8 cellular contexts compared by ENCODE assay signal in the genomic region with DNA sequence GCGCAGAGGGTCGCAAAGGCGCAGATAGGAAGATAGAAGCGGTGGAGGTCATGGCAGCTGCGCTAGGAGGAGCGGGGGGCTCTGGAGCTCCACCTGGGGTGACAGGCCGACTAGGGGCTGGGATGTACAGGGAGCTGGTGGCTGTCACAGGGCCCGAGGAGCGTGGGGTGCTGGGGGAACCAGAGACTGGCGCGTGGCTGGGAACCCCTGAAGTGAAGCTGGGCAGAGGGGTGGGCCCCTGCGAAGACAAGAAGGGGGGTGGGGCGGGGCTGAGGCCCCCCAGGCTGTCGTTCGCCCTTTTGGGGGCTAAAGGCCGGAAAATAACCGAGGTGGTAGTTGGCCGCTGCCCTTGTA. TPM values are rescaled to one million over a fixed set of nuclear protein-coding genes. Genes with fewer than 3 reads are reported as not detected.
A peak's percentile ranks its signal among the peaks of the same experiment; 100 is the strongest.
DNase-seq lines count a peak whose midpoint lies in the region; ATAC-seq and TF ChIP-seq lines count a peak whose summit lies in the region.

No MANE protein-coding gene starts in this region.

- H3K9me3 ChIP-seq in CD4-positive, alpha-beta T cell (ENCODE audit: control insufficient read depth, low read length), result no peaks in the 10 kb centered on the region
- H3K9me3 ChIP-seq in trophoblast cell (ENCODE audit: insufficient read depth, low read depth, low read length), result no peaks in the 10 kb centered on the region

- H3K27ac Mint-ChIP-seq in CD4-positive, alpha-beta T cell, result no peak overlapping the region
- no peak overlapping the region for H3K27ac Mint-ChIP-seq in T-cell

- peak overlapping the region; percentile 23 for H3K18ac ChIP-seq in trophoblast cell (ENCODE audit: low read length)

- POLR2A ChIA-PET in CD4-positive, alpha-beta T cell (lab: Charles Lee), result interaction anchor here (1.1 to 2.4 kb wide), 2 partner anchors 119 to 152 kb away, joined by 3 to 7 read pairs; a partner anchor contains a TSS
- POLR2A ChIA-PET in T-cell (lab: Charles Lee), result interaction anchor here in 1 of 2 donors (0.8 kb wide), 1 partner anchor 77 kb away, joined by 9 read pairs; no protein-coding TSS in a partner anchor

- H3K4me1 ChIP-seq in trophoblast cell (ENCODE audit: control insufficient read depth in 1 of 2, insufficient read depth in 2 of 2, low read length in 2 of 2), result peaks cover 18 to 26% of the 10 kb centered on the region in 2 experiments

- peak overlapping the region; percentile 59 for H2AK5ac ChIP-seq in trophoblast cell (ENCODE audit: low read length)

- H3K27ac ChIP-seq in CD4-positive, alpha-beta T cell (ENCODE audit: low read depth, low read length), result no peak overlapping the region
- H3K27ac ChIP-seq in trophoblast cell (ENCODE audit: low read depth, low read length), result no peak overlapping the region

- H4K91ac ChIP-seq in trophoblast cell (ENCODE audit: low read depth, low read length), result peak overlapping the region; percentile 50

- peak overlapping the region; percentile 14 for H2AFZ ChIP-seq in trophoblast cell (ENCODE audit: insufficient read depth, low read length, poor library complexity)

- H2BK5ac ChIP-seq in trophoblast cell (ENCODE audit: low read depth, low read length, poor library complexity), result no peak overlapping the region

- H3K14ac ChIP-seq in trophoblast cell (ENCODE audit: low read length), result peak overlapping the region; percentile 21

- no peaks in the 10 kb centered on the region for H3K79me2 ChIP-seq in trophoblast cell (ENCODE audit: control insufficient read depth, insufficient read depth, low read length, poor library complexity)

- peak overlapping the region; percentile 4 for H4K12ac ChIP-seq in trophoblast cell (ENCODE audit: low read depth, low read length)

- no CpG with 5 or more reads among the region's 18 CpGs for WGBS in trophoblast cell (ENCODE audit: extremely low coverage, insufficient coverage, insufficient read length)

- peak overlapping the region; percentile 79 for H3K4me2 ChIP-seq in trophoblast cell (ENCODE audit: low read length)

- H3K4ac ChIP-seq in trophoblast cell (ENCODE audit: low read depth, low read length), result no peak overlapping the region

- no peak overlapping the region for H3K23ac ChIP-seq in trophoblast cell (ENCODE audit: low read length)

- no peaks in the 10 kb centered on the region for H3K36me3 ChIP-seq in trophoblast cell (ENCODE audit: control insufficient read depth in 1 of 2, insufficient read depth in 2 of 2, low read length in 2 of 2)

- H3K4me1 Mint-ChIP-seq in CD4-positive, alpha-beta T cell (ENCODE audit: low read depth), result peaks cover 5% of the 10 kb centered on the region
- H3K4me1 Mint-ChIP-seq in T-cell, result peaks cover 4 to 10% (median 4%) of the 10 kb centered on the region in 3 donors

- H3K36me3 Mint-ChIP-seq in CD4-positive, alpha-beta T cell (ENCODE audit: low read depth), result no peaks in the 10 kb centered on the region
- no peaks in the 10 kb centered on the region for H3K36me3 Mint-ChIP-seq in T-cell

- intact Hi-C loops in CD4-positive, alpha-beta T cell (cut with DNase I, micrococcal nuclease), result no loop called here

- H4K8ac ChIP-seq in trophoblast cell (ENCODE audit: low read depth, low read length), result peak overlapping the region; percentile 78

- H3K27me3 ChIP-seq in CD4-positive, alpha-beta T cell (ENCODE audit: control insufficient read depth, insufficient read depth, low read length), result no peaks in the 10 kb centered on the region
- no peaks in the 10 kb centered on the region for H3K27me3 ChIP-seq in trophoblast cell (ENCODE audit: insufficient read depth, low read length)

- no peak overlapping the region for H3K9ac ChIP-seq in trophoblast cell (ENCODE audit: low read length)

- peak overlapping the region; percentile 74 for H3K4me3 Mint-ChIP-seq in CD4-positive, alpha-beta T cell
- H3K4me3 Mint-ChIP-seq in T-cell, result peak overlapping the region; percentile 62 to 80 (median 66)

- peaks cover 8% of the 10 kb centered on the region for H3K79me1 ChIP-seq in trophoblast cell (ENCODE audit: low read length)

- H3K27me3 Mint-ChIP-seq in CD4-positive, alpha-beta T cell, result peaks cover 10% of the 10 kb centered on the region
- peaks cover 4 to 6% of the 10 kb centered on the region in 2 donors for H3K27me3 Mint-ChIP-seq in T-cell

- ATAC-seq in CD4-positive, alpha-beta T cell (ENCODE audit: poor library complexity), result no peak
- peak in 2 of 4 experiments; percentile 21 to 22 for ATAC-seq in T-cell (replicated peaks in 1 of 4)
- ATAC-seq in GM18867 (IDR thresholded peaks at IDR 0.05; ENCODE audit: unreplicated experiment), result no peak

- no peaks in the 10 kb centered on the region for H3K9me3 Mint-ChIP-seq in CD4-positive, alpha-beta T cell
- H3K9me3 Mint-ChIP-seq in T-cell, result no peaks in the 10 kb centered on the region

- H2BK12ac ChIP-seq in trophoblast cell (ENCODE audit: low read length), result no peak overlapping the region

- CTCF ChIA-PET in CD4-positive, alpha-beta T cell (lab: Charles Lee), result no interaction called here
- CTCF ChIA-PET in T-cell (lab: Charles Lee), result interaction anchor here in 1 of 2 donors (0.6 kb wide), 2 partner anchors 151 to 1619 kb away, joined by 7 to 9 read pairs; no protein-coding TSS in a partner anchor

- no peak for TF ChIP-seq CTCF in CD4-positive, alpha-beta T cell (IDR thresholded peaks at IDR 0.05)
- TF ChIP-seq CTCF in fibroblast of villous mesenchyme (IDR thresholded peaks at IDR 0.05; ENCODE audit: insufficient read depth, low read depth, low read length), result no peak

- no peak for DNase-seq in CD4-positive, alpha-beta T cell
- DNase-seq in T-cell (no peak), fibroblast of villous mesenchyme (ENCODE audit: low read depth) (no peak), trophoblast cell (no peak), HK-2 (ENCODE audit: unreplicated experiment) (no peak), NCI-H2107 (lab: John Stamatoyannopoulos, UW) (no peak), NCI-H345 (lab: John Stamatoyannopoulos, UW) (no peak)

- H3K4me3 ChIP-seq in fibroblast of villous mesenchyme (ENCODE audit: low read depth, low read length), result peak overlapping the region; percentile 61
- peak overlapping the region; percentile 67 for H3K4me3 ChIP-seq in trophoblast cell (ENCODE audit: low read depth, low read length)

- no peak overlapping the region for H2BK120ac ChIP-seq in trophoblast cell (ENCODE audit: insufficient read depth, low read length, poor library complexity)

RNA-seq across cellular contexts. Expression of a gene that starts 6.6 kb away (rescaled TPM):
- not detected for total RNA-seq in CD4-positive, alpha-beta T cell
- total RNA-seq in T-cell, result not detected
- total RNA-seq in fibroblast of villous mesenchyme, result 0.32 and 0.43 TPM in 2 replicates
- polyA plus RNA-seq in trophoblast cell (2013), result 16.9 and 17.4 TPM in 2 replicates

RNA-seq across cellular contexts. Expression of a gene that starts 8.0 kb away (rescaled TPM):
- total RNA-seq in CD4-positive, alpha-beta T cell, result not detected
- total RNA-seq in T-cell, result not detected
- 0.43 and 0.64 TPM in 2 replicates for total RNA-seq in fibroblast of villous mesenchyme
- polyA plus RNA-seq in trophoblast cell (2013), result 0.03 TPM in 2 replicates

RNA-seq across cellular contexts. Expression of a gene that starts 50.1 kb away (rescaled TPM):
- 1 to 10 TPM; 4.9 to 5.1 TPM for total RNA-seq in CD4-positive, alpha-beta T cell
- total RNA-seq in T-cell, result 10 to 100 TPM; 11.6 to 17.0 (median 14.7) TPM
- total RNA-seq in fibroblast of villous mesenchyme, result 3.0 and 3.9 TPM in 2 replicates
- 2.8 and 3.1 TPM in 2 replicates for polyA plus RNA-seq in trophoblast cell (2013)

RNA-seq across cellular contexts. Expression of a gene that starts 56.7 kb away (rescaled TPM):
- 1 to 10 TPM; 2.7 to 3.2 TPM for total RNA-seq in CD4-positive, alpha-beta T cell
- total RNA-seq in T-cell (1 to 10 TPM; 4.2 to 6.6 (median 5.5) TPM), fibroblast of villous mesenchyme (13.5 and 14.2 TPM in 2 replicates)
- polyA plus RNA-seq in trophoblast cell (2013), result 7.0 and 7.8 TPM in 2 replicates
